ENCODE assay signal across 8 cellular contexts in the genomic region with DNA sequence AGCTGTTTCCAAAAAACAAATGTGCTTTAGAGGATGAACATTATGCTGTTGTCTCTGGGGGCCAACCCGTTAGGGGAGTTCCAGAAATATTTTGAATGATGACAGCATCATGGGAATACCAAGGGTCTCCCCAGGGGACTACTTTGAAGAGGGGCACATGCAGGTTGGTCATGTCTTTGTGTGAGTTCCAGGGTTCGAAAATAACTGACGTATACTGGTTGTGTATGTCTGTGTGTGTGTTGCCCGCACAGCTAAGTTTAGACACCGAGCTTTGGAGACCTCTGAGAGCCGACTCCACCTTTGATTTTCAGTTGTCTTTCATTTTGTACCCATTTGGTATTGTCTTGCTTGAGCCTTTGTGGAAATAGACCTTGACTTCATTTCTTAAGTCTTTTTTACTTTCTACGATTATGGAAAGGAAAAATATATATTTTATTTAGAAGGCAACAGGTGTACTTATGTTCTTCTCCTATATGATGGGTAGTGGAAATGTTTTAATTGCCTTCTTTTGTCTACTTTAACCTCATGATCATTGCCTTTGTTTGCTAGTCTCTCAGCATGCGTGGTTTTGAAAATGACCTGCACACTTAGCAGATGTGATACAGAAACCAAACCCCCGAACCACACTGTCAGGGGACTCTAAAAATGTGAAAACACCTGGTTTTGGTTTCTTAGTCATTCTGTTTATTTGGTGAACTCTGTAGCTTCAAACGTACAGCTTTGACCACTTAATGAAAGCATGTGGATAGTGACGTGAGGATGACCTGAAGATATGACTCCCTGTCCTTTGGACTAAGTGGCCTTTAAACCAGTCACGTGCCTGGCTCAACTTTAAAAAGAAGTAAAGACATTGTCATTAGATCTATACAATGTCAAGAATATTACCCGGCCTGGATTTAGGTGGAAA. TPM values are rescaled to one million over a fixed set of nuclear protein-coding genes. Genes with fewer than 3 reads are reported as not detected.
DNase-seq lines count a peak whose midpoint lies in the region; ATAC-seq and TF ChIP-seq lines count a peak whose summit lies in the region.
"Had no signal": no experiment of that assay in that cellular context is flagged by ENCODE, and none has a peak within 500 bp of the region (broad histone marks: within the 10 kb centered on the region; RNA-seq: fewer than 3 reads in every experiment).

No MANE protein-coding gene starts in this region.

- peak; percentile 87 for ATAC-seq in GM19043 (IDR thresholded peaks at IDR 0.05; ENCODE audit: low read depth, unreplicated experiment)
- peak; percentile 82 for ATAC-seq in HG02759 (IDR thresholded peaks at IDR 0.05; ENCODE audit: unreplicated experiment)
- ATAC-seq in naive thymus-derived CD4-positive, alpha-beta T cell, result peak; percentile 31

- H3K27me3 Mint-ChIP-seq in naive thymus-derived CD4-positive, alpha-beta T cell, result no peaks in the 10 kb centered on the region

- H3K27ac ChIP-seq in OCI-LY7 (ENCODE audit: low read depth, low read length, poor library complexity, severe bottlenecking) (peak overlapping the region; percentile 95), uterus (no peak overlapping the region)
- no peak overlapping the region for H3K27ac ChIP-seq in naive thymus-derived CD4-positive, alpha-beta T cell (ENCODE audit: low read depth, low read length)

- peak overlapping the region; percentile 52; the same call in 1 of the 2 replicates for H2AFZ ChIP-seq in OCI-LY7 (ENCODE audit: low read length)

- H3K4me2 ChIP-seq in OCI-LY7 (ENCODE audit: low read length), result peak overlapping the region; percentile 62

- intact Hi-C loops in OCI-LY7 (cut with micrococcal nuclease; ENCODE audit: unreplicated experiment) (loop anchor here (1.0 to 5.0 kb wide), 8 partner anchors 13 to 461 kb away; partner anchors contain the start of gene GALNT2), uterus (cut with DNase I; ENCODE audit: low total_unique reads) (no loop called here)
- intact Hi-C loops in naive thymus-derived CD4-positive, alpha-beta T cell (cut with micrococcal nuclease), result loop anchor here in 1 of 2 donors (1.0 to 10.0 kb wide), 2 partner anchors 13 to 1319 kb away; no protein-coding TSS in a partner anchor

- H3K4me3 Mint-ChIP-seq in naive thymus-derived CD4-positive, alpha-beta T cell, result peak overlapping the region in 2 of 10 donors; percentile 18 to 60

- H3K36me3 ChIP-seq in OCI-LY7 (ENCODE audit: insufficient read depth, low read length) (no peaks in the 10 kb centered on the region), uterus (no peaks in the 10 kb centered on the region)
- no peaks in the 10 kb centered on the region for H3K36me3 ChIP-seq in naive thymus-derived CD4-positive, alpha-beta T cell (ENCODE audit: control insufficient read depth in 2 of 3, insufficient read depth in 3 of 3, low read length in 3 of 3)

- TSS peak; percentile 59 for BruUV-seq in OCI-LY7 (replicated peaks; lab: Mats Ljungman, UMichigan)

- H3K27me3 ChIP-seq in naive thymus-derived CD4-positive, alpha-beta T cell (ENCODE audit: control insufficient read depth in 2 of 2, insufficient read depth in 2 of 2, low read length in 2 of 2), result no peaks in the 10 kb centered on the region
- no peaks in the 10 kb centered on the region for H3K27me3 ChIP-seq in uterus

- no peak for TF ChIP-seq POLR2A in uterus (IDR thresholded peaks at IDR 0.05)

- DNase-seq in OCI-LY7 (ENCODE audit: low spot score), result peak; percentile 92
- DNase-seq in naive thymus-derived CD4-positive, alpha-beta T cell, result no peak
- no peak for DNase-seq in NCI-H1048 (lab: John Stamatoyannopoulos, UW)
- DNase-seq in NOMO-1 treated with dmso at 0.1 percent for 144 hours (lab: John Stamatoyannopoulos, UW; ENCODE audit: unreplicated experiment), result no peak
- DNase-seq in uterus, result no peak
- DNase-seq: NCI-H524 had no signal

- CTCF ChIA-PET in OCI-LY7 (lab: Charles Lee; ENCODE audit: unreplicated experiment), result interaction anchor here (1.0 to 1.8 kb wide), 2 partner anchors 25 to 30 kb away, joined by 3 to 5 read pairs; no protein-coding TSS in a partner anchor
- CTCF ChIA-PET in naive thymus-derived CD4-positive, alpha-beta T cell (lab: Charles Lee), result no interaction called here

- no peaks in the 10 kb centered on the region for H4K20me1 ChIP-seq in OCI-LY7 (ENCODE audit: insufficient read depth, low read length)

- H3K9me2 ChIP-seq in OCI-LY7 (ENCODE audit: insufficient read depth, low read length), result no peaks in the 10 kb centered on the region

- no peak for TF ChIP-seq CTCF in OCI-LY7 (conservative IDR thresholded peaks at IDR 0.05; ENCODE audit: low read length)
- TF ChIP-seq CTCF in uterus (IDR thresholded peaks at IDR 0.05), result no peak

- H3K36me3 Mint-ChIP-seq in naive thymus-derived CD4-positive, alpha-beta T cell, result peaks cover 6 to 13% (median 7%) of the 10 kb centered on the region in 5 donors

- no peaks in the 10 kb centered on the region for H3K9me3 ChIP-seq in OCI-LY7 (ENCODE audit: low read length)
- H3K9me3 ChIP-seq in naive thymus-derived CD4-positive, alpha-beta T cell (ENCODE audit: control insufficient read depth in 2 of 3, low read length in 3 of 3), result no peaks in the 10 kb centered on the region
- no peaks in the 10 kb centered on the region for H3K9me3 ChIP-seq in uterus

- H3K4me3 ChIP-seq in OCI-LY7 (ENCODE audit: low read depth, low read length, poor library complexity, severe bottlenecking) (peak overlapping the region; percentile 31), uterus (no peak overlapping the region)
- no peak overlapping the region for H3K4me3 ChIP-seq in naive thymus-derived CD4-positive, alpha-beta T cell (ENCODE audit: low read length)

- peak overlapping the region in 3 of 9 donors; percentile 17 to 80 (median 37) for H3K27ac Mint-ChIP-seq in naive thymus-derived CD4-positive, alpha-beta T cell

- peaks cover 46 to 76% (median 61%) of the 10 kb centered on the region in 7 donors for H3K4me1 Mint-ChIP-seq in naive thymus-derived CD4-positive, alpha-beta T cell

- H3K9me3 Mint-ChIP-seq in naive thymus-derived CD4-positive, alpha-beta T cell, result peaks cover 0 to 1% (median 0%) of the 10 kb centered on the region in 11 donors

- H3K79me2 ChIP-seq in OCI-LY7 (ENCODE audit: insufficient read depth, low read depth, low read length), result peaks cover 59% of the 10 kb centered on the region; the same call in 1 of the 2 replicates

- H3K4me1 ChIP-seq in OCI-LY7 (ENCODE audit: insufficient read depth, low read length, poor library complexity, severe bottlenecking) (peaks cover 95% of the 10 kb centered on the region), uterus (no peaks in the 10 kb centered on the region)
- H3K4me1 ChIP-seq in naive thymus-derived CD4-positive, alpha-beta T cell (ENCODE audit: control insufficient read depth in 2 of 2, insufficient read depth in 2 of 2, low read length in 2 of 2), result peaks cover 9 to 17% of the 10 kb centered on the region in 2 donors

- POLR2A ChIA-PET in OCI-LY7 (lab: Charles Lee), result interaction anchor here (0.6 to 5.5 kb wide), 18 partner anchors 10 to 683 kb away, joined by 3 to 56 read pairs (median 4); no protein-coding TSS in a partner anchor
- POLR2A ChIA-PET in naive thymus-derived CD4-positive, alpha-beta T cell (lab: Charles Lee), result no interaction called here

RNA-seq across cellular contexts. Expression of gene GALNT2, which starts 56.5 kb away (rescaled TPM):
- 26.3 and 29.9 TPM in 2 replicates for total RNA-seq in OCI-LY7 (2014; rRNA removed; shearing (Covaris generic))
- total RNA-seq in OCI-LY7 (2022), result 56.4 and 67.3 TPM in 2 replicates
- total RNA-seq in naive thymus-derived CD4-positive, alpha-beta T cell, result 10 to 100 TPM; 18.7 to 32.7 (median 26.4) TPM
- 10 to 100 TPM; 12.0 to 13.1 TPM for polyA plus RNA-seq in naive thymus-derived CD4-positive, alpha-beta T cell
- total RNA-seq in uterus, result 10 to 100 TPM; 13.6 to 51.6 (median 39.6) TPM

Comparison
In these comparisons a context has a peak if more than half of its experiments do, and no peak if none do; other contexts are left out.
1. ATAC-seq: peak in every context shown above with its lines; median percentile 87 in GM19043; 82 in HG02759; 31 in naive thymus-derived CD4-positive, alpha-beta T cell.